10 cellular contexts compared by ENCODE assay signal in the genomic region with DNA sequence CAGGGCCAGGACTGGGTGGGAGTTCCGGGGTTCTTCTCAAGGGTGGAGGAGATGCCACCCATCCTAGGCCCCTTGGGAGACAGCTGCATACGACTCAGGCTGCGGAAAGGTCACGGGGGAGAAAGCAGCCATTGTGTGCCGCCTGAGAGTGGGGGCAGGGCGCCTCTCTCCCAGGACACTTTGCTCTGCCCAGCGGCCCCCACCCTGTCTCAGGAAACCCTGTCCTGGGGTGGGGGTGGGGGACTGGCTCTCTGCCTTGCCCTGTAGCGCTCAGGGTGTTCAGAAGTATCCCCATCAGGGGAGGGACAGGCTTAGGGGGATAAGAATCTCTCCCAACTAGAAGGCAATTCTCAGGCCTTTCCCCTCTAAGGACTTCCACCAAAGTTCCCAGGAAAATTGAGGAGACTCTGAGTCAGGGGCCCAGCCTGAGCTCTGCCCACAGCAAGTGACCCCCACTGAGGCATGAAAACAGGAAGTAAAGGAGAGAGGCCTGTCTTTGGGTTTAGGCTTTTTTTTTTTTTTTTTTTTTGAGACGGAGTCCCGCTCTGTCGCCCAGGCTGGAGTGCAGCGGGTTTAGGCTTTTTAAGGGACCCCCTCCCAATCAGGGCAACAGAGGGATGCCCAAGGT. TPM values are rescaled to one million over a fixed set of nuclear protein-coding genes. Genes with fewer than 3 reads are reported as not detected.
A peak's percentile ranks its signal among the peaks of the same experiment; 100 is the strongest.
DNase-seq lines count a peak whose midpoint lies in the region; ATAC-seq and TF ChIP-seq lines count a peak whose summit lies in the region.
"Had no signal": no experiment of that assay in that cellular context is flagged by ENCODE, and none has a peak within 500 bp of the region (broad histone marks: within the 10 kb centered on the region; RNA-seq: fewer than 3 reads in every experiment).

No MANE protein-coding gene starts in this region.

- peaks cover 71% of the 10 kb centered on the region for H3K79me2 ChIP-seq in DND-41 (ENCODE audit: insufficient read depth, low read length)
- peaks cover 57% of the 10 kb centered on the region for H3K79me2 ChIP-seq in SU-DHL-6 (ENCODE audit: insufficient read depth, low read length)

- TF ChIP-seq EP300 in esophagus muscularis mucosa (IDR thresholded peaks at IDR 0.05): no peak

- H3K4me3 Mint-ChIP-seq in osteocyte (ENCODE audit: unreplicated experiment): peak overlapping the region; percentile 14

- H3F3A ChIP-seq in SU-DHL-6 (ENCODE audit: insufficient read depth): no peaks in the 10 kb centered on the region

- H3K9me3 ChIP-seq in DND-41 (ENCODE audit: insufficient read depth, low read length, severe bottlenecking): no peaks in the 10 kb centered on the region
- H3K9me3 ChIP-seq in SU-DHL-6 (ENCODE audit: insufficient read depth, low read length): no peaks in the 10 kb centered on the region
- no peaks in the 10 kb centered on the region for H3K9me3 ChIP-seq in esophagus muscularis mucosa

- intact Hi-C loops in esophagus muscularis mucosa (cut with DNase I): loop anchor here (5.0 kb wide), 2 partner anchors 33 to 43 kb away; no protein-coding TSS in a partner anchor

- H3K27ac ChIP-seq in DND-41 (ENCODE audit: low read length): 0 out of 2 replicates have a peak overlapping the region, but pooled peaks have one; percentile 27
- peak overlapping the region; percentile 22; the same call in 1 of the 2 replicates for H3K27ac ChIP-seq in SU-DHL-6 (ENCODE audit: low read depth, low read length)
- peak overlapping the region; percentile 75 to 90 (median 82) for H3K27ac ChIP-seq in esophagus muscularis mucosa (replicated peaks in 1 of 4)

- H3K4me1 Mint-ChIP-seq in osteocyte (ENCODE audit: unreplicated experiment): peaks cover 42% of the 10 kb centered on the region

- H3K36me3 Mint-ChIP-seq in osteocyte (ENCODE audit: unreplicated experiment): peaks cover 8% of the 10 kb centered on the region

- H3K9ac ChIP-seq in DND-41 (ENCODE audit: low read depth, low read length) (no peak overlapping the region; the same call in 1 of the 2 replicates), SU-DHL-6 (ENCODE audit: low read length) (peak overlapping the region; percentile 34)

- H2AFZ ChIP-seq in DND-41 (ENCODE audit: low read depth, low read length) (no peak overlapping the region), SU-DHL-6 (ENCODE audit: low read depth, low read length, severe bottlenecking) (no peak overlapping the region)

- H3K9me2 ChIP-seq in SU-DHL-6 (replicated peaks; ENCODE audit: insufficient read depth, low read length): no peaks in the 10 kb centered on the region

- H3K27me3 ChIP-seq in DND-41 (ENCODE audit: insufficient read depth, low read length, poor library complexity): no peaks in the 10 kb centered on the region
- no peaks in the 10 kb centered on the region for H3K27me3 ChIP-seq in SU-DHL-6 (ENCODE audit: low read length)
- no peaks in the 10 kb centered on the region for H3K27me3 ChIP-seq in esophagus muscularis mucosa

- H3K4me2 ChIP-seq in DND-41 (ENCODE audit: insufficient read depth, low read length) (no peak overlapping the region), SU-DHL-6 (ENCODE audit: low read depth, low read length, poor library complexity, severe bottlenecking) (peak overlapping the region; percentile 40)

- no peaks in the 10 kb centered on the region for H3K9me3 Mint-ChIP-seq in osteocyte (ENCODE audit: unreplicated experiment)

- H3K36me3 ChIP-seq in DND-41 (ENCODE audit: insufficient read depth, low read length) (peaks cover 42% of the 10 kb centered on the region), SU-DHL-6 (ENCODE audit: low read length) (no peaks in the 10 kb centered on the region), esophagus muscularis mucosa (peaks cover 16 to 41% (median 36%) of the 10 kb centered on the region in 4 donors)

- DNase-seq in DND-41 (no peak), esophagus muscularis mucosa (ENCODE audit: extremely low spot score) (no peak), osteocyte (ENCODE audit: extremely low spot score, unreplicated experiment) (no peak), SKM-1 (lab: John Stamatoyannopoulos, UW; ENCODE audit: unreplicated experiment) (no peak), NK-92 (lab: John Stamatoyannopoulos, UW; ENCODE audit: unreplicated experiment) (no peak), NCI-H774 (lab: John Stamatoyannopoulos, UW) (no peak)
- DNase-seq: GF-D8, kidney glomerular epithelial cell had no signal

- ATAC-seq in DND-41 (ENCODE audit: insufficient read depth, low read depth): no peak
- no peak for ATAC-seq in HG03108 (IDR thresholded peaks at IDR 0.05; ENCODE audit: unreplicated experiment)

- 53% methylated on average over 8 of the region's 12 CpGs for WGBS in esophagus muscularis mucosa

- peaks cover 78% of the 10 kb centered on the region for H4K20me1 ChIP-seq in DND-41 (ENCODE audit: insufficient read depth, low read length)
- H4K20me1 ChIP-seq in SU-DHL-6 (ENCODE audit: low read depth, low read length): no peaks in the 10 kb centered on the region

- no peaks in the 10 kb centered on the region for H3K27me3 Mint-ChIP-seq in osteocyte (ENCODE audit: unreplicated experiment)

- H3K27ac Mint-ChIP-seq in osteocyte (ENCODE audit: unreplicated experiment): peak overlapping the region; percentile 80

- no peak overlapping the region for H3K4me3 ChIP-seq in DND-41 (ENCODE audit: low read depth in 1 of 2, low read length in 2 of 2)
- no peak overlapping the region for H3K4me3 ChIP-seq in SU-DHL-6 (ENCODE audit: insufficient read depth, low read length, poor library complexity, severe bottlenecking)
- peak overlapping the region; percentile 32 to 50 (median 36) for H3K4me3 ChIP-seq in esophagus muscularis mucosa

- TF ChIP-seq POLR2A in esophagus muscularis mucosa (IDR thresholded peaks at IDR 0.05; ENCODE audit: low read depth): no peak

- TF ChIP-seq CTCF in DND-41 (IDR thresholded peaks at IDR 0.05; ENCODE audit: borderline replicate concordance, extremely low read depth, low read length, poor library complexity, severe bottlenecking): no peak
- TF ChIP-seq CTCF in SU-DHL-6 (IDR thresholded peaks at IDR 0.05; ENCODE audit: insufficient read depth, low read length, poor library complexity, severe bottlenecking): no peak
- no peak for TF ChIP-seq CTCF in esophagus muscularis mucosa (IDR thresholded peaks at IDR 0.05)
- no peak for TF ChIP-seq CTCF in osteocyte (IDR thresholded peaks at IDR 0.05)

- peaks cover 32% of the 10 kb centered on the region for H3K4me1 ChIP-seq in DND-41 (ENCODE audit: insufficient read depth, low read length)
- peaks cover 62 to 90% (median 78%) of the 10 kb centered on the region in 4 donors for H3K4me1 ChIP-seq in esophagus muscularis mucosa

RNA-seq across cellular contexts. Expression of gene GIT1, which starts 4.9 kb away (rescaled TPM):
- total RNA-seq in esophagus muscularis mucosa (10 to 100 TPM; 28.7 to 50.4 (median 39.9) TPM), osteocyte (48.2 and 50.7 TPM in 2 replicates)

RNA-seq across cellular contexts. Expression of gene ANKRD13B, which starts 8.4 kb away (rescaled TPM):
- total RNA-seq in esophagus muscularis mucosa (10 to 100 TPM in 3 of 4 donors, 1 to 10 TPM in 1; 8.0 to 16.1 (median 13.4) TPM), osteocyte (33.1 and 36.1 TPM in 2 replicates)

RNA-seq across cellular contexts. Expression of gene TP53I13, which starts 16.1 kb away (rescaled TPM):
- 10 to 100 TPM; 40.9 to 72.6 (median 55.7) TPM for total RNA-seq in esophagus muscularis mucosa
- 42.0 and 43.1 TPM in 2 replicates for total RNA-seq in osteocyte

RNA-seq across cellular contexts. Expression of gene ABHD15, which starts 17.7 kb away (rescaled TPM):
- total RNA-seq in esophagus muscularis mucosa (10 to 100 TPM in 3 of 4 donors, 1 to 10 TPM in 1; 6.8 to 18.3 (median 11.9) TPM), osteocyte (11.7 and 12.8 TPM in 2 replicates)

RNA-seq across cellular contexts. Expression of gene CORO6, which starts 38.1 kb away (rescaled TPM):
- total RNA-seq in esophagus muscularis mucosa: 10 to 100 TPM; 43.7 to 67.7 (median 46.9) TPM
- 4.8 and 7.1 TPM in 2 replicates for total RNA-seq in osteocyte

Comparison
In these comparisons a context has a peak if more than half of its experiments do, and no peak if none do; other contexts are left out.
1. H3K27ac ChIP-seq: peak in every context shown above with its lines; median percentile 82 in esophagus muscularis mucosa; 27 in DND-41; 22 in SU-DHL-6.
2. H3K4me3 ChIP-seq: peak in esophagus muscularis mucosa (4 of 4); none in DND-41 (0 of 2) and SU-DHL-6 (single experiment).